8 cellular contexts compared by ENCODE assay signal in the genomic region with DNA sequence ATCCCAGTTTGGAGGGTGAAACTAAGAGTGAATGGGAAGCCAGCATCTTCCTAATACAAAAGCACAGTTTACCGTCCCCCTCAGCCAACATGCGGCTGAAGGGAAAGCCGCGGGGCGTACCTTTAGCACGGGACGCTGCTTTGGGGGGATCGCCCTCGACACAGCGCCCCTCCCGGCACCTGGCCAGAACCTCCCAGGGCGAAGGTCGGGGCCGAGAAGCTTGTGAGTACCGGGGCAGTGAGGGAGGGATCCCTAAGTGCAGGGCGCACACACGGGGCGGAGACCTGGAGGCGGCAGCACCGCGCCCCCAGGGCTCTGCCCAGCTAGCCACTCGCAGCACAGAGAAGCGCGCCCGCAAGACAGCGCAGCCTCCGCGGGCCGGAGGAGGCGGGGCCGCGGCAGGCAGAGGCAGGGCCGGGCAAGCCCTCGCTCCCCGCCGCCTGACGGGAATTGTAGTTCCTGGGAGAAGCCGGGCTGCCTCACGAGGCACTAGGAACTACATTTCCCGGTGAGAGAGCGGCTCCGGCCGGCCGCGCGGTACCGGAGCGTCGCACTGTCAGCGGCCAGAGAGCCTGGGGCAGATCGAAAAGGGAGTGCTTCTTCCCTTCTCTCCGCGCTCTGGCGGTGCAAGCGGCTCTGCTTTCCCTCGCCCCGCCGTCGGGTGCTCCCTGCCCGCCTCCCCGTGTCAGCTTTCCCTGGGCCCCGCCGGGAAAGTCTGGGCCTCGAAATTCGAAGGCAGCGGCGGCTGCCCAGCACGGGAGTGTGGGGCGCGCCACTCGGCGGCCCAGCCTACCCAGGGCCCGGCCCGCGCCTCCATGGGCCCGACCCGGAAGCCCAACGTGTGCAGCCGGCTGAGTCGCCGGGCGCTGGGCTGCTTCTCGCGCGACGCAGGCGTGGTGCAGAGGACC. TPM values are rescaled to one million over a fixed set of nuclear protein-coding genes. Genes with fewer than 3 reads are reported as not detected.
DNase-seq lines count a peak whose midpoint lies in the region; ATAC-seq and TF ChIP-seq lines count a peak whose summit lies in the region.

A gene with protein sequence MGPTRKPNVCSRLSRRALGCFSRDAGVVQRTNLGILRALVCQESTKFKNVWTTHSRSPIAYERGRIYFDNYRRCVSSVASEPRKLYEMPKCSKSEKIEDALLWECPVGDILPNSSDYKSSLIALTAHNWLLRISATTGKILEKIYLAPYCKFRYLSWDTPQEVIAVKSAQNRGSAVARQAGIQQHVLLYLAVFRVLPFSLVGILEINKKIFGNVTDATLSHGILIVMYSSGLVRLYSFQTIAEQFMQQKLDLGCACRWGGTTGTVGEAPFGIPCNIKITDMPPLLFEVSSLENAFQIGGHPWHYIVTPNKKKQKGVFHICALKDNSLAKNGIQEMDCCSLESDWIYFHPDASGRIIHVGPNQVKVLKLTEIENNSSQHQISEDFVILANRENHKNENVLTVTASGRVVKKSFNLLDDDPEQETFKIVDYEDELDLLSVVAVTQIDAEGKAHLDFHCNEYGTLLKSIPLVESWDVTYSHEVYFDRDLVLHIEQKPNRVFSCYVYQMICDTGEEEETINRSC (plus strand): TSS at position 464 of the 908 bp plus-strand sequence. CDS start 352 bp downstream, at position 816.
A gene with protein sequence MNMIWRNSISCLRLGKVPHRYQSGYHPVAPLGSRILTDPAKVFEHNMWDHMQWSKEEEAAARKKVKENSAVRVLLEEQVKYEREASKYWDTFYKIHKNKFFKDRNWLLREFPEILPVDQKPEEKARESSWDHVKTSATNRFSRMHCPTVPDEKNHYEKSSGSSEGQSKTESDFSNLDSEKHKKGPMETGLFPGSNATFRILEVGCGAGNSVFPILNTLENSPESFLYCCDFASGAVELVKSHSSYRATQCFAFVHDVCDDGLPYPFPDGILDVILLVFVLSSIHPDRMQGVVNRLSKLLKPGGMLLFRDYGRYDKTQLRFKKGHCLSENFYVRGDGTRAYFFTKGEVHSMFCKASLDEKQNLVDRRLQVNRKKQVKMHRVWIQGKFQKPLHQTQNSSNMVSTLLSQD (minus strand): TSS at position 228 of the 908 bp plus-strand sequence. CDS start 41,805 bp downstream, outside the sequence.

- no peaks in the 10 kb centered on the region for H3K27me3 ChIP-seq in spleen (replicated peaks in 1 of 7)

- WGBS in spleen, 5 donors = 0 to 1% (median 0%) methylated on average over 17 to 87 of the region's 87 CpGs

- POLR2A ChIA-PET in WTC11 (lab: Charles Lee) = interaction anchor here (0.7 to 1.4 kb wide), 7 partner anchors 12 to 505 kb away, joined by 3 to 5 read pairs (median 3); a partner anchor contains a TSS

- H3K4me3 Mint-ChIP-seq in WTC11 (peak within 1 kb of the TSS; percentile 87), immature natural killer cell (peak within 1 kb of the TSS; percentile 87 to 97 (median 91))

- TF ChIP-seq CTCF in WTC11 (IDR thresholded peaks at IDR 0.05) (peak; percentile 30; the same call in 1 of the 2 replicates), cardiac fibroblast (IDR thresholded peaks at IDR 0.05; ENCODE audit: low read depth, low read length) (peak; percentile 16), spleen (IDR thresholded peaks at IDR 0.05 in 8 of 11, conservative IDR thresholded peaks at IDR 0.05 in 3 of 11) (peak in 10 of 11 experiments; percentile 29 to 72 (median 63))

- no peaks in the 10 kb centered on the region for H3K27me3 Mint-ChIP-seq in WTC11 (ENCODE audit: low read depth)
- peaks cover 2 to 5% (median 2%) of the 10 kb centered on the region in 3 donors for H3K27me3 Mint-ChIP-seq in immature natural killer cell (ENCODE audit: low read depth in 3 of 3)

- H3K4me1 ChIP-seq in spleen = peaks cover 5 to 38% (median 21%) of the 10 kb centered on the region in 6 donors

- ATAC-seq in GM18873 (IDR thresholded peaks at IDR 0.05; ENCODE audit: low FRiP score, unreplicated experiment) = peak; percentile 87
- ATAC-seq in HG03139 (IDR thresholded peaks at IDR 0.05; ENCODE audit: unreplicated experiment) = peak; percentile 93
- peak; percentile 95 for ATAC-seq in WTC11

- peak in 2 of 3 donors; percentile 50 to 56 for TF ChIP-seq POLR2A in spleen (IDR thresholded peaks at IDR 0.05)

- H3K36me3 Mint-ChIP-seq in WTC11 = peaks cover 41% of the 10 kb centered on the region
- H3K36me3 Mint-ChIP-seq in immature natural killer cell = peaks cover 15 to 30% (median 27%) of the 10 kb centered on the region in 3 donors

- intact Hi-C loops in spleen (cut with DNase I; ENCODE audit: low total_unique reads) = loop anchor here (5.0 kb wide), 1 partner anchor 272 kb away; a partner anchor contains a TSS

- DNase-seq in AG08396 (ENCODE audit: low spot score) (peak; percentile 97), NCI-H2227 treated with DMSO at 0.1 percent for 48 hours (lab: John Stamatoyannopoulos, UW) (peak; percentile 99), WTC11 (ENCODE audit: low spot score) (peak; percentile 97), cardiac fibroblast (ENCODE audit: low read depth in 2 of 2) (peak; percentile 94 to 97), immature natural killer cell (peak; percentile 92 to 94 (median 93)), spleen (peak; percentile 100)

- H3K4me3 ChIP-seq in cardiac fibroblast (replicated peaks in 1 of 2; ENCODE audit: low read depth in 2 of 2, low read length in 2 of 2) = peak within 1 kb of the TSS; percentile 74 to 82
- H3K4me3 ChIP-seq in spleen = peak within 1 kb of the TSS; percentile 51 to 92 (median 82)

- H3K4me1 Mint-ChIP-seq in WTC11 (peaks cover 46% of the 10 kb centered on the region), immature natural killer cell (peaks cover 27 to 44% of the 10 kb centered on the region in 2 donors)

- H3K36me3 ChIP-seq in spleen = peaks cover 0 to 34% (median 15%) of the 10 kb centered on the region in 6 donors

- no peaks in the 10 kb centered on the region for H3K9me3 Mint-ChIP-seq in WTC11
- H3K9me3 Mint-ChIP-seq in immature natural killer cell = no peaks in the 10 kb centered on the region

- H3K27ac ChIP-seq in spleen = peak within 1 kb of the TSS; percentile 93 to 99 (median 98)

- CTCF ChIA-PET in WTC11 (lab: Charles Lee) = interaction anchor here (0.5 to 2.0 kb wide), 15 partner anchors 14 to 505 kb away, joined by 3 to 13 read pairs (median 4); a partner anchor contains a TSS

- H3K27ac Mint-ChIP-seq in WTC11 (peak within 1 kb of the TSS; percentile 96), immature natural killer cell (peak within 1 kb of the TSS; percentile 90 to 96 (median 95))

- peaks cover 0 to 14% (median 9%) of the 10 kb centered on the region in 8 donors for H3K9me3 ChIP-seq in spleen

TF ChIP-seq in WTC11, 78 proteins besides CTCF, POLR2A, EP300 and RAD21 (continues in another document):
- TF ChIP-seq KAT7 (CRISPR knock-in tag; IDR thresholded peaks at IDR 0.05; ENCODE audit: borderline replicate concordance) (peak; percentile 22; the same call in 1 of the 2 replicates), ZNF232 (CRISPR knock-in tag; IDR thresholded peaks at IDR 0.05) (peak; percentile 78), NFATC4 (CRISPR knock-in tag; IDR thresholded peaks at IDR 0.05) (no peak)
- TF ChIP-seq, protein P1, sequence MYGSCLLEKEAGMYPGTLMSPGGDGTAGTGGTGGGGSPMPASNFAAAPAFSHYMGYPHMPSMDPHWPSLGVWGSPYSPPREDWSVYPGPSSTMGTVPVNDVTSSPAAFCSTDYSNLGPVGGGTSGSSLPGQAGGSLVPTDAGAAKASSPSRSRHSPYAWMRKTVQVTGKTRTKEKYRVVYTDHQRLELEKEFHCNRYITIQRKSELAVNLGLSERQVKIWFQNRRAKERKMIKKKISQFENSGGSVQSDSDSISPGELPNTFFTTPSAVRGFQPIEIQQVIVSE (CRISPR knock-in tag; IDR thresholded peaks at IDR 0.05; ENCODE audit: borderline replicate concordance) = no peak
- TF ChIP-seq, protein P2, sequence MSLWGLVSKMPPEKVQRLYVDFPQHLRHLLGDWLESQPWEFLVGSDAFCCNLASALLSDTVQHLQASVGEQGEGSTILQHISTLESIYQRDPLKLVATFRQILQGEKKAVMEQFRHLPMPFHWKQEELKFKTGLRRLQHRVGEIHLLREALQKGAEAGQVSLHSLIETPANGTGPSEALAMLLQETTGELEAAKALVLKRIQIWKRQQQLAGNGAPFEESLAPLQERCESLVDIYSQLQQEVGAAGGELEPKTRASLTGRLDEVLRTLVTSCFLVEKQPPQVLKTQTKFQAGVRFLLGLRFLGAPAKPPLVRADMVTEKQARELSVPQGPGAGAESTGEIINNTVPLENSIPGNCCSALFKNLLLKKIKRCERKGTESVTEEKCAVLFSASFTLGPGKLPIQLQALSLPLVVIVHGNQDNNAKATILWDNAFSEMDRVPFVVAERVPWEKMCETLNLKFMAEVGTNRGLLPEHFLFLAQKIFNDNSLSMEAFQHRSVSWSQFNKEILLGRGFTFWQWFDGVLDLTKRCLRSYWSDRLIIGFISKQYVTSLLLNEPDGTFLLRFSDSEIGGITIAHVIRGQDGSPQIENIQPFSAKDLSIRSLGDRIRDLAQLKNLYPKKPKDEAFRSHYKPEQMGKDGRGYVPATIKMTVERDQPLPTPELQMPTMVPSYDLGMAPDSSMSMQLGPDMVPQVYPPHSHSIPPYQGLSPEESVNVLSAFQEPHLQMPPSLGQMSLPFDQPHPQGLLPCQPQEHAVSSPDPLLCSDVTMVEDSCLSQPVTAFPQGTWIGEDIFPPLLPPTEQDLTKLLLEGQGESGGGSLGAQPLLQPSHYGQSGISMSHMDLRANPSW (CRISPR knock-in tag; conservative IDR thresholded peaks at IDR 0.05; ENCODE audit: low read depth) = no peak
- TF ChIP-seq, protein P3, sequence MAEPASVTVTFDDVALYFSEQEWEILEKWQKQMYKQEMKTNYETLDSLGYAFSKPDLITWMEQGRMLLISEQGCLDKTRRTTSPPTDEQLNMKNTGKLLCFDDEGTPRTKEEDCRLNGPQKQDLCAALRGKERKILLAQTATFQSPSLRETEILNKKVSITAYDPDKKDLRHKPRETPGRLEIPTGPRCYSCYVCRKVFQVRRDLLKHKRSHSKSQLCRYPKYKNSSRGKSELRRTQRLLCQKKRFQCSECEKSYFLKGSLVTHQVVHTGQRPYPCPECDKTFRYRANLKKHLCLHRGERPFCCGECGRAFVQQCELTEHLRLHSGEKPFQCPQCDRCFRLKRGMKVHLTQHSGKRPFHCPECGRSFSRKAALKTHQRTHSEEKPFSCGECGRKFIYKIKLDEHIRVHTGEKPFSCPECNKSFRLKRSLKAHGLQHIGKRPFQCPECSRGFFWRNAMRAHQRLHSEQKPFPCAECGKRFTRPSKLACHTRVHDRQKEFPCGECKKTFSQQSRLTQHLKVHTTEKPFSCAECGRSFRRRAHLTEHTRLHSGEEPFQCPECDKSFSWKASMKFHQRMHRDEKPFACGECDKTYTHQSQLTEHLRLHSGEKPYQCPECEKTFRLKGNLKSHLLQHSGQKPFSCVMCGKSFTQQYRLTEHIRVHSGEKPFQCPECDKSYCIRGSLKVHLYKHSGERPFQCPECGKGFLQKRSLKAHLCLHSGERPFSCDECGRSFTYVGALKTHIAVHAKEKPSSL (CRISPR knock-in tag; conservative IDR thresholded peaks at IDR 0.05) = no peak

RNA-seq across cellular contexts. Expression of the first gene that starts in this region (rescaled TPM):
- total RNA-seq in WTC11 (2021) (27.2 to 34.0 TPM (median 30.5 TPM) in 3 replicates), spleen (10 to 100 TPM; 15.5 to 36.5 (median 20.9) TPM)
- polyA plus RNA-seq in immature natural killer cell (10 to 100 TPM; 12.7 to 17.8 (median 16.4) TPM), spleen (1 to 10 TPM; 3.0 to 5.1 (median 3.9) TPM)

RNA-seq across cellular contexts. Expression of the second gene that starts in this region (rescaled TPM):
- 47.8 to 59.1 TPM (median 53.4 TPM) in 3 replicates for total RNA-seq in WTC11 (2021)
- polyA plus RNA-seq in immature natural killer cell = 10 to 100 TPM; 11.0 to 21.2 (median 11.3) TPM
- total RNA-seq in spleen = 10 to 100 TPM; 15.4 to 37.0 (median 23.2) TPM
- 10 to 100 TPM; 15.5 to 48.7 (median 34.8) TPM for polyA plus RNA-seq in spleen

Comparison
In these comparisons a context has a peak if more than half of its experiments do, and no peak if none do; other contexts are left out.
1. Peak in every context shown above with its lines: DNase-seq, ATAC-seq, H3K4me3 ChIP-seq and H3K27ac ChIP-seq.